In the genomic region with DNA sequence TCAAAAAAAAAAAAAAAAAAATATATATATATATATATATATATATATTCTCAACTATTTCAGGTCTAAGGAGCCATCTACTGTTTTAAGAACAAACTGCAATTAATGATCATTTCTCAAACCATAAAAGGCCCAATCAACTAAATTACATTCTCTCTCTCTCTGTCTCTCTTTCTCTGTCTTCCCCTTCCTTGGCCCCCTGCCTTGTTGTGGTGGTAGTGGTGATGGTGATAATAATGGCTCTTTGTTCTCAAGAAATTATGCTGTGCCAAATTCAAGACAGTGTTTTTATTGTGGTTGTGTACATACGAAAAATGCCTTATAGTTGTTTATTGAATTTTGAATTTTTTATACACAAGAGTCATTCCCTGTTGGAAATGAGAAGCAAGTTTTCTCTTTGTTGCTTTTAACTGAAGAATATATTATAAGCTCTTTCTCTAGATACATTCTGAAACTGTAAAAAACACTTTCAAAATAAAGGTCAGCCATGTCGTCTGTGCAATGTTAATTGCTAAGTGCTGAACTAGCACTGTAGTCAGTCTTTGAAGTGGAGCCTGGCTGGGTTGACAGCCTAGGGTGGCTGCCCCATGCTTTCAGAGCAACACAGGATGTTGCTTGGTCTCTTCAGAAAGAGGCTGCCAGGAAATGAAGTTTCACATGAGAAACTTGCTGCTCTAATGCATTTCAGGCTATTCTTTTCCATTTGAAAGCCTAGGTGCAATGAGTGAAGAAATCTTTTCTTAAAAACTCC, we compare ENCODE assay signal across 8 cellular contexts.
DNase-seq lines count a peak whose midpoint lies in the region; ATAC-seq lines count a peak whose summit lies in the region.

No MANE protein-coding gene starts in this region.

- no peak overlapping the region for H3K27ac ChIP-seq in neuronal stem cell (replicated peaks; ENCODE audit: low read length)

- H3K14ac ChIP-seq in neuronal stem cell (ENCODE audit: low read length), result no peak overlapping the region

- no peak overlapping the region for H3K18ac ChIP-seq in neuronal stem cell (ENCODE audit: low read length)

- H2BK5ac ChIP-seq in neuronal stem cell (ENCODE audit: low read length), result no peak overlapping the region

- no peak overlapping the region for H4K91ac ChIP-seq in neuronal stem cell (ENCODE audit: low read depth, low read length, poor library complexity)

- peak overlapping the region; percentile 72 for H2AFZ ChIP-seq in neuronal stem cell (ENCODE audit: low read length)

- no peaks in the 10 kb centered on the region for H3K4me1 ChIP-seq in neuronal stem cell (ENCODE audit: control insufficient read depth in 2 of 2, insufficient read depth in 1 of 2, low read depth in 1 of 2, low read length in 2 of 2)

- WGBS in neuronal stem cell (ENCODE audit: extremely low coverage in 2 of 2, insufficient read length in 2 of 2, insufficient replicate concordance in 1 of 2), 2 donors, result no CpG with 5 or more reads among the region's 2 CpGs

- H3K4me3 ChIP-seq in neuronal stem cell (ENCODE audit: low read length in 2 of 2), result no peak overlapping the region

- no peak overlapping the region for H3K23ac ChIP-seq in neuronal stem cell (ENCODE audit: low read depth, low read length, poor library complexity)

- H3K9ac ChIP-seq in neuronal stem cell (ENCODE audit: low read depth, low read length, poor library complexity), result no peak overlapping the region

- no peak overlapping the region for H4K8ac ChIP-seq in neuronal stem cell (ENCODE audit: low read depth, low read length)

- H3K36me3 ChIP-seq in neuronal stem cell (replicated peaks in 1 of 2; ENCODE audit: control insufficient read depth in 2 of 2, insufficient read depth in 2 of 2, low read length in 2 of 2), result no peaks in the 10 kb centered on the region

- H2BK12ac ChIP-seq in neuronal stem cell (ENCODE audit: low read length), result no peak overlapping the region

- ATAC-seq in GM19463 (IDR thresholded peaks at IDR 0.05; ENCODE audit: unreplicated experiment) (peak; percentile 84), HG03558 (IDR thresholded peaks at IDR 0.05; ENCODE audit: extremely low read depth, unreplicated experiment) (peak; percentile 89)

- H3K79me1 ChIP-seq in neuronal stem cell (ENCODE audit: low read depth, low read length), result no peaks in the 10 kb centered on the region

- no peak overlapping the region for H3K4me2 ChIP-seq in neuronal stem cell (ENCODE audit: insufficient read depth, low read length, poor library complexity, severe bottlenecking)

- H2AK5ac ChIP-seq in neuronal stem cell (ENCODE audit: low read depth, low read length), result no peak overlapping the region

- H3K27me3 ChIP-seq in neuronal stem cell (ENCODE audit: control insufficient read depth in 3 of 3, insufficient read depth in 3 of 3, low read depth in 1 of 3, low read length in 3 of 3), result no peaks in the 10 kb centered on the region

- H3K4ac ChIP-seq in neuronal stem cell (ENCODE audit: low read length), result no peak overlapping the region

- no peak overlapping the region for H2BK120ac ChIP-seq in neuronal stem cell (ENCODE audit: low read depth, low read length)

- H2BK15ac ChIP-seq in neuronal stem cell (ENCODE audit: low read length), result no peak overlapping the region

- H3K9me3 ChIP-seq in neuronal stem cell (replicated peaks in 1 of 2; ENCODE audit: control insufficient read depth in 2 of 2, insufficient read depth in 1 of 2, low read depth in 1 of 2, low read length in 2 of 2), result peaks cover 0 to 1% of the 10 kb centered on the region in 2 donors

- peak in 9 of 14 donors; percentile 1 to 56 (median 10) for DNase-seq in C1 segment of cervical spinal cord (lab: John Stamatoyannopoulos, UW)
- peak; percentile 37 for DNase-seq in activated T-helper 1 cell treated with Interleukin-2 at 50 U/mL for 16 hours (ENCODE audit: low read depth)
- DNase-seq in neuronal stem cell (ENCODE audit: low spot score), result no peak
- no peak for DNase-seq in NCI-H1694 (lab: John Stamatoyannopoulos, UW)
- DNase-seq in amniotic stem cell (lab: John Stamatoyannopoulos, UW), result no peak
- DNase-seq in LoVo (ENCODE audit: low spot score), result no peak

Comparison
In these comparisons a context has a peak if more than half of its experiments do, and no peak if none do; other contexts are left out.
1. DNase-seq: peak in C1 segment of cervical spinal cord (9 of 14) and activated T-helper 1 cell treated with Interleukin-2 at 50 U/mL for 16 hours (single experiment); none in neuronal stem cell (single experiment), NCI-H1694 (single experiment), amniotic stem cell (single experiment) and LoVo (single experiment).